Comparison of ENCODE assay signal across 8 cellular contexts in genomic region chr19:984165-984967, GRCh38. TPM values are rescaled to one million over a fixed set of nuclear protein-coding genes. Genes with fewer than 3 reads are reported as not detected.
A peak's percentile ranks its signal among the peaks of the same experiment; 100 is the strongest.
DNase-seq lines count a peak whose midpoint lies in the region; ATAC-seq and TF ChIP-seq lines count a peak whose summit lies in the region.

A gene with protein sequence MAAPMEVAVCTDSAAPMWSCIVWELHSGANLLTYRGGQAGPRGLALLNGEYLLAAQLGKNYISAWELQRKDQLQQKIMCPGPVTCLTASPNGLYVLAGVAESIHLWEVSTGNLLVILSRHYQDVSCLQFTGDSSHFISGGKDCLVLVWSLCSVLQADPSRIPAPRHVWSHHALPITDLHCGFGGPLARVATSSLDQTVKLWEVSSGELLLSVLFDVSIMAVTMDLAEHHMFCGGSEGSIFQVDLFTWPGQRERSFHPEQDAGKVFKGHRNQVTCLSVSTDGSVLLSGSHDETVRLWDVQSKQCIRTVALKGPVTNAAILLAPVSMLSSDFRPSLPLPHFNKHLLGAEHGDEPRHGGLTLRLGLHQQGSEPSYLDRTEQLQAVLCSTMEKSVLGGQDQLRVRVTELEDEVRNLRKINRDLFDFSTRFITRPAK (plus strand): TSS chr19:984345. CDS start chr19:984354, 9 bp downstream.

- peak; percentile 67 for TF ChIP-seq POLR2A in GM15510 (IDR thresholded peaks at IDR 0.05; ENCODE audit: borderline replicate concordance, extremely low read depth, insufficient read length)
- TF ChIP-seq POLR2A in breast epithelium (IDR thresholded peaks at IDR 0.05): no peak

- H3F3A ChIP-seq in smooth muscle cell (ENCODE audit: low read depth): peaks cover 10% of the 10 kb centered on the region

- H3K9me3 ChIP-seq in breast epithelium (no peaks in the 10 kb centered on the region), smooth muscle cell (replicated peaks; ENCODE audit: low read depth) (no peaks in the 10 kb centered on the region)

- H3K4me3 ChIP-seq in WI38 (ENCODE audit: low read depth, low read length) (peak within 1 kb of the TSS; percentile 89), breast epithelium (peak within 1 kb of the TSS; percentile 78 to 100 (median 95)), smooth muscle cell (peak within 1 kb of the TSS; percentile 99)

- TF ChIP-seq CTCF in WI38 (IDR thresholded peaks at IDR 0.05; ENCODE audit: low read depth, low read length): no peak
- TF ChIP-seq CTCF in breast epithelium (IDR thresholded peaks at IDR 0.05): peak in 2 of 3 donors; percentile 29 to 45
- no peak for TF ChIP-seq CTCF in smooth muscle cell (IDR thresholded peaks at IDR 0.05; ENCODE audit: borderline replicate concordance, insufficient read depth, poor library complexity, severe bottlenecking)

- H3K4me1 ChIP-seq in breast epithelium (no peaks in the 10 kb centered on the region), smooth muscle cell (ENCODE audit: low read depth) (peaks cover 23% of the 10 kb centered on the region)

- H3K27ac ChIP-seq in breast epithelium: peak within 1 kb of the TSS; percentile 89 to 91
- peak within 1 kb of the TSS; percentile 80 for H3K27ac ChIP-seq in smooth muscle cell (ENCODE audit: low read depth)

- intact Hi-C loops in breast epithelium (cut with DNase I; ENCODE audit: low total_unique reads): loop anchor here (1.0 to 10.0 kb wide), 3 partner anchors 59 to 230 kb away; partner anchors contain the start of genes CFD and MISP

- peaks cover 12% of the 10 kb centered on the region for H3K79me2 ChIP-seq in smooth muscle cell (ENCODE audit: low read depth)

- peak within 1 kb of the TSS; percentile 95 for H3K9ac ChIP-seq in smooth muscle cell (ENCODE audit: low read depth)

- H3K36me3 ChIP-seq in breast epithelium (no peaks in the 10 kb centered on the region), smooth muscle cell (ENCODE audit: low read depth) (no peaks in the 10 kb centered on the region)

- peak within 1 kb of the TSS; percentile 91 for H2AFZ ChIP-seq in smooth muscle cell (ENCODE audit: low read depth)

- peaks cover 7% of the 10 kb centered on the region for H4K20me1 ChIP-seq in smooth muscle cell (ENCODE audit: low read depth)

- ATAC-seq in HG02981 (IDR thresholded peaks at IDR 0.05; ENCODE audit: unreplicated experiment): peak; percentile 75
- no peak for ATAC-seq in GM19455 (IDR thresholded peaks at IDR 0.05; ENCODE audit: unreplicated experiment)

- peak within 1 kb of the TSS; percentile 98 for H3K4me2 ChIP-seq in smooth muscle cell

- under 1% methylated on average over 74 of the region's 78 CpGs for WGBS in smooth muscle cell (ENCODE audit: low lambda C conversion rate)

- DNase-seq in NCI-H2171 (lab: John Stamatoyannopoulos, UW): peak; percentile 92
- peak; percentile 90 to 93 for DNase-seq in breast epithelium (ENCODE audit: low spot score in 2 of 2)
- peak; percentile 94 for DNase-seq in iPS-NIHi7 (ENCODE audit: extremely low spot score)
- DNase-seq in smooth muscle cell (lab: John Stamatoyannopoulos, UW; ENCODE audit: unreplicated experiment): peak; percentile 67

- H3K27me3 ChIP-seq in breast epithelium (no peaks in the 10 kb centered on the region), smooth muscle cell (ENCODE audit: low read depth) (no peaks in the 10 kb centered on the region)

RNA-seq across cellular contexts. Expression of the gene that starts here (rescaled TPM):
- total RNA-seq in breast epithelium (10 to 100 TPM; 19.2 to 69.2 (median 49.8) TPM), smooth muscle cell (33.8 and 69.4 TPM in 2 replicates)
- 153 and 160 TPM in 2 replicates for polyA plus RNA-seq in smooth muscle cell

Comparison
In these comparisons a context has a peak if more than half of its experiments do, and no peak if none do; other contexts are left out.
1. CTCF ChIP-seq: peak in breast epithelium (2 of 3); none in WI38 (single experiment) and smooth muscle cell (single experiment).
2. Peak in every context shown above with its lines, with median percentiles within 50 percentile points of each other: DNase-seq and H3K4me3 ChIP-seq.